7 cellular contexts compared by ENCODE assay signal in genomic region chr15:30189754-30190153, GRCh38. TPM values are rescaled to one million over a fixed set of nuclear protein-coding genes. Genes with fewer than 3 reads are reported as not detected.
"Had no signal": no experiment of that assay in that cellular context is flagged by ENCODE, and none has a peak within 500 bp of the region (broad histone marks: within the 10 kb centered on the region; RNA-seq: fewer than 3 reads in every experiment).

No MANE protein-coding gene starts in this region.

RNA-seq across cellular contexts. Expression of gene GOLGA8T, which starts 54.9 kb away (rescaled TPM):
- total RNA-seq: stomach, subcutaneous adipose tissue, suprapubic skin, tibial nerve, transverse colon, ureter, uterus had no signal
- polyA plus RNA-seq: stomach had no signal
